Comparison of ENCODE assay signal across 8 cellular contexts in the genomic region with DNA sequence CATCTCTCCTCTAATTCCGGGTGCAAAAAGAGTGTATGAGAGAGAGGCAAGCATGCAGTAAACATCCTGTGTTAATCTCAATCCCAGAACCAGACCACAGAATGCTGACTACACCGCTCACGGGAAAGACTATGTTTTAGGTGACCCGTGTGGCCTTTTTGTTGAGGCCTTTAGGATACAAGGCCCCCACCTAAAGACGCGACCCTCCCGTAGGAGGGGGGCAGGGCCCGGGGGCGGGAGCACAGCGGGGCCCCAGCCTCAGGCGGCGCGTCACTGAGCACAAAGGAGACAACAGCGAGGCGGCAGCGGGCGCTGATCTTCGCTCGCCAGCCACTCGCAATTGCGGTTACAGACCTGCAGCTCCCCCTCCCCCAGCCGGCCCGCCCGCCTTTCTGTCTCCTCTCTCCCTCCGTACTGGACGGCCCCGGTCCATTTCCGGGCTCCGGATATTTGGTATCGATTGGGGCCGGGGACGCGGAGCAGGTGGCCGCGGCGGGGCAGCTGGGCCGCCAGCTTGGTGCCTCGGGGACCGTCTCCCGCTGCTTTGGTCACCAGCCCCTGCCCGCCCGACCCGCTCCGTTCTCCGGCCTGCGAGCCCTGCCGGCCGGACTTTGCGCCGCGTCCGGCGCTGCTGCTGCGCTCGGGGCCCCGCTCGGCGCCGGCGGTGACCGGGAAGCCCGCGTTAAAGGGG. TPM values are rescaled to one million over a fixed set of nuclear protein-coding genes. Genes with fewer than 3 reads are reported as not detected.
A peak's percentile ranks its signal among the peaks of the same experiment; 100 is the strongest.
DNase-seq lines count a peak whose midpoint lies in the region; ATAC-seq and TF ChIP-seq lines count a peak whose summit lies in the region.

CCDC50 (plus strand) TSS at position 432 of the 691 bp plus-strand sequence. CDS start 281 bp downstream, outside the sequence.

- peaks cover 20% of the 10 kb centered on the region for H3K4me1 ChIP-seq in ES-I3 (ENCODE audit: insufficient read depth, low read length)
- H3K4me1 ChIP-seq in Peyer's patch = peaks cover 0 to 13% (median 2%) of the 10 kb centered on the region in 4 donors

- DNase-seq in Peyer's patch (peak; percentile 85 to 95 (median 92)), foreskin melanocyte (peak; percentile 52), nephron progenitor cell (peak; percentile 78), ureter (ENCODE audit: low spot score) (peak; percentile 88)
- DNase-seq in activated naive CD4-positive, alpha-beta T cell treated with anti-CD3 and anti-CD28 coated beads for 36 hours = peak; percentile 28

- no peaks in the 10 kb centered on the region for H3K9me3 Mint-ChIP-seq in activated naive CD4-positive, alpha-beta T cell treated with anti-CD3 and anti-CD28 coated beads for 36 hours
- H3K9me3 Mint-ChIP-seq in nephron progenitor cell = no peaks in the 10 kb centered on the region

- no peaks in the 10 kb centered on the region for H3K27me3 ChIP-seq in Peyer's patch

- TF ChIP-seq CTCF in Peyer's patch (IDR thresholded peaks at IDR 0.05) = peak in 2 of 6 experiments; percentile 13 to 23
- TF ChIP-seq CTCF in nephron progenitor cell (IDR thresholded peaks at IDR 0.05) = no peak

- H3K27ac ChIP-seq in Peyer's patch = peak within 1 kb of the TSS; percentile 92 to 99 (median 96)

- TF ChIP-seq POLR2A in Peyer's patch (IDR thresholded peaks at IDR 0.05) = peak; percentile 56 to 57

- CTCF ChIA-PET in activated naive CD4-positive, alpha-beta T cell treated with anti-CD3 and anti-CD28 coated beads for 36 hours (lab: Charles Lee) = no interaction called here

- TF ChIP-seq EP300 in Ishikawa (IDR thresholded peaks at IDR 0.05; ENCODE audit: borderline replicate concordance) = 0 out of 2 replicates have a peak, but pooled peaks have one; percentile 17

- peak; percentile 69 for ATAC-seq in GM21825 (IDR thresholded peaks at IDR 0.05; ENCODE audit: unreplicated experiment)

- no peak for TF ChIP-seq RAD21 in Ishikawa (IDR thresholded peaks at IDR 0.05; ENCODE audit: low read depth)

- peak within 1 kb of the TSS; percentile 96 to 99 (median 98) for H3K4me3 ChIP-seq in Peyer's patch

- H3K9ac ChIP-seq in ES-I3 (ENCODE audit: low read depth, low read length) = peak within 1 kb of the TSS; percentile 86

- H3K27me3 Mint-ChIP-seq in activated naive CD4-positive, alpha-beta T cell treated with anti-CD3 and anti-CD28 coated beads for 36 hours (ENCODE audit: low read depth) = peaks cover 35% of the 10 kb centered on the region
- no peaks in the 10 kb centered on the region for H3K27me3 Mint-ChIP-seq in nephron progenitor cell (ENCODE audit: low read depth, poor library complexity)

- H3K27ac Mint-ChIP-seq in activated naive CD4-positive, alpha-beta T cell treated with anti-CD3 and anti-CD28 coated beads for 36 hours = no peak within 1 kb of the TSS
- peak within 1 kb of the TSS; percentile 98 for H3K27ac Mint-ChIP-seq in nephron progenitor cell

- no peaks in the 10 kb centered on the region for H3K9me3 ChIP-seq in ES-I3 (ENCODE audit: control insufficient read depth, insufficient read depth, low read length)
- H3K9me3 ChIP-seq in Peyer's patch = no peaks in the 10 kb centered on the region

- intact Hi-C loops in activated naive CD4-positive, alpha-beta T cell treated with anti-CD3 and anti-CD28 coated beads for 36 hours (cut with micrococcal nuclease) = no loop called here

- no peaks in the 10 kb centered on the region for H3K36me3 ChIP-seq in ES-I3 (ENCODE audit: insufficient read depth, low read length)
- H3K36me3 ChIP-seq in Peyer's patch = no peaks in the 10 kb centered on the region

- peak within 1 kb of the TSS; percentile 58 for H3K4me3 Mint-ChIP-seq in activated naive CD4-positive, alpha-beta T cell treated with anti-CD3 and anti-CD28 coated beads for 36 hours
- H3K4me3 Mint-ChIP-seq in nephron progenitor cell = peak within 1 kb of the TSS; percentile 93

- peaks cover 5% of the 10 kb centered on the region for H3K4me1 Mint-ChIP-seq in activated naive CD4-positive, alpha-beta T cell treated with anti-CD3 and anti-CD28 coated beads for 36 hours (ENCODE audit: low read depth)
- peaks cover 47% of the 10 kb centered on the region for H3K4me1 Mint-ChIP-seq in nephron progenitor cell

- peaks cover 1% of the 10 kb centered on the region for H3K36me3 Mint-ChIP-seq in activated naive CD4-positive, alpha-beta T cell treated with anti-CD3 and anti-CD28 coated beads for 36 hours (ENCODE audit: low read depth)
- H3K36me3 Mint-ChIP-seq in nephron progenitor cell (ENCODE audit: low read depth) = no peaks in the 10 kb centered on the region

TF ChIP-seq in Ishikawa, 13 proteins besides CTCF, POLR2A, EP300 and RAD21:
- TF ChIP-seq, protein P1, sequence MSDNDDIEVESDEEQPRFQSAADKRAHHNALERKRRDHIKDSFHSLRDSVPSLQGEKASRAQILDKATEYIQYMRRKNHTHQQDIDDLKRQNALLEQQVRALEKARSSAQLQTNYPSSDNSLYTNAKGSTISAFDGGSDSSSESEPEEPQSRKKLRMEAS (IDR thresholded peaks at IDR 0.05) = peak; percentile 51; the same call in 1 of the 2 replicates
- peak; percentile 45; the same call in 1 of the 2 replicates for TF ChIP-seq TEAD4 (IDR thresholded peaks at IDR 0.05)
- TF ChIP-seq TAF1 (IDR thresholded peaks at IDR 0.05; ENCODE audit: low read depth) = peak; percentile 68
- TF ChIP-seq FOXM1 (IDR thresholded peaks at IDR 0.05; ENCODE audit: borderline replicate concordance, low read depth) = peak; percentile 14; the same call in 1 of the 2 replicates
- no peak for TF ChIP-seq NFIC (IDR thresholded peaks at IDR 0.05)
- no peak for TF ChIP-seq CREB1 (IDR thresholded peaks at IDR 0.05; ENCODE audit: low read depth)
- TF ChIP-seq USF1 (IDR thresholded peaks at IDR 0.05) = peak; percentile 23; the same call in 1 of the 2 replicates
- TF ChIP-seq CEBPB (IDR thresholded peaks at IDR 0.05) = no peak
- peak; percentile 9; the same call in 1 of the 2 replicates for TF ChIP-seq EGR1 (IDR thresholded peaks at IDR 0.05)
- TF ChIP-seq YY1 (IDR thresholded peaks at IDR 0.05; ENCODE audit: low read depth) = peak; percentile 61
- peak; percentile 59; the same call in 1 of the 2 replicates for TF ChIP-seq TCF12 (IDR thresholded peaks at IDR 0.05; ENCODE audit: low read depth)
- TF ChIP-seq REST (IDR thresholded peaks at IDR 0.05; ENCODE audit: low read depth) = no peak
- no peak for TF ChIP-seq ZBTB7A (IDR thresholded peaks at IDR 0.05; ENCODE audit: low read depth)

RNA-seq across cellular contexts. Expression of gene CCDC50, which starts in this region (rescaled TPM):
- 100 to 1,000 TPM in 2 of 4 donors, 10 to 100 TPM in 2; 68.1 to 201 (median 106) TPM for total RNA-seq in Peyer's patch
- 1 to 10 TPM; 4.8 to 5.3 TPM for total RNA-seq in activated naive CD4-positive, alpha-beta T cell treated with anti-CD3 and anti-CD28 coated beads for 36 hours
- 65.3 TPM for total RNA-seq in ureter

Comparison
In these comparisons a context has a peak if more than half of its experiments do, and no peak if none do; other contexts are left out.
1. Peak in every context shown above with its lines: DNase-seq, ATAC-seq, H3K4me3 ChIP-seq and H3K27ac ChIP-seq.
2. RNA of gene CCDC50 (total RNA-seq): 68.1 to 201 TPM in Peyer's patch and 65.3 TPM in ureter (single experiment); 4.8 to 5.3 TPM in activated naive CD4-positive, alpha-beta T cell treated with anti-CD3 and anti-CD28 coated beads for 36 hours; every median in the first group is over 10 times any median in the second.
3. DNase-seq: peak in every context shown above with its lines; median percentile 92 in Peyer's patch; 88 in ureter; 78 in nephron progenitor cell; 52 in foreskin melanocyte; 28 in activated naive CD4-positive, alpha-beta T cell treated with anti-CD3 and anti-CD28 coated beads for 36 hours.